Comparison of ENCODE assay signal across 9 cellular contexts in the genomic region with DNA sequence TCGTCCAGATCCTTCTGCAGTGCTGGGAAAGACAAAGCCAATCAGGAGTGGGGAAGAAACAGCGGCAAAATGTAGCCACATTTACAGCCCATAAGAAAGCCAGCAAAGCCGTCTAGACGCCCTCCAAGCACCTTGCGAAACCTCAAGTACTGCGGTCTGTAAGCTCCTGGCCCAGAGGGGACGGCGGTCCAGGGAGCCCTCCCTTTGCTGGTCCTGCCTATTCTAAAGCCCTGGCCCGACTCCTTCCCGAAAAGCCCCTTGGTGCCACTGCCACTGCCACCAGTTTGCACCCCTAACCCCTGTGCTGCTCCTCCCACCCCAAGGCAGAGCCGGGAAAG. TPM values are rescaled to one million over a fixed set of nuclear protein-coding genes. Genes with fewer than 3 reads are reported as not detected.
DNase-seq lines count a peak whose midpoint lies in the region; ATAC-seq and TF ChIP-seq lines count a peak whose summit lies in the region.
"Had no signal": no experiment of that assay in that cellular context is flagged by ENCODE, and none has a peak within 500 bp of the region (broad histone marks: within the 10 kb centered on the region; RNA-seq: fewer than 3 reads in every experiment).

No MANE protein-coding gene starts in this region.

- peaks cover 0 to 62% (median 56%) of the 10 kb centered on the region in 9 donors for H3K36me3 ChIP-seq in heart left ventricle
- peaks cover 61% of the 10 kb centered on the region for H3K36me3 ChIP-seq in lower lobe of right lung
- H3K36me3 ChIP-seq in urinary bladder (ENCODE audit: insufficient read depth) = peaks cover 2% of the 10 kb centered on the region

- no peak for ATAC-seq in heart left ventricle
- no peak for ATAC-seq in left ventricle myocardium superior
- ATAC-seq in lower lobe of right lung = peak in 1 of 2 donors; percentile 2
- no peak for ATAC-seq in HG03432 (IDR thresholded peaks at IDR 0.05; ENCODE audit: unreplicated experiment)
- ATAC-seq in HG03108 (IDR thresholded peaks at IDR 0.05; ENCODE audit: unreplicated experiment) = no peak

- TF ChIP-seq CTCF in heart left ventricle (IDR thresholded peaks at IDR 0.05) = no peak
- no peak for TF ChIP-seq CTCF in astrocyte of the cerebellum (IDR thresholded peaks at IDR 0.05; ENCODE audit: low read depth, low read length, missing control alignments)
- TF ChIP-seq CTCF in lower lobe of right lung (IDR thresholded peaks at IDR 0.05) = no peak

- intact Hi-C loops in heart left ventricle (cut with DNase I) (loop anchor here in 1 of 10 donors (2.0 kb wide), 1 partner anchor 20 kb away; the partner anchor contains the start of gene TOR1B), left ventricle myocardium superior (cut with micrococcal nuclease) (no loop called here), lower lobe of right lung (cut with DNase I) (no loop called here)

- no peak for TF ChIP-seq POLR2A in heart left ventricle (IDR thresholded peaks at IDR 0.05)

- in situ Hi-C loops in astrocyte of the cerebellum (cut with HindIII; ENCODE audit: low sequenced_read_pairs) = no loop called here

- peak overlapping the region in 4 of 12 donors; percentile 42 to 77 (median 64) for H3K27ac ChIP-seq in heart left ventricle
- peak overlapping the region; percentile 46 for H3K27ac ChIP-seq in lower lobe of right lung
- H3K27ac ChIP-seq in urinary bladder (ENCODE audit: low read depth) = no peak overlapping the region

- DNase-seq in heart left ventricle = no peak
- no peak for DNase-seq in left ventricle myocardium superior
- no peak for DNase-seq in astrocyte of the cerebellum (ENCODE audit: low read depth)
- DNase-seq in lower lobe of right lung = no peak
- no peak for DNase-seq in DMS153 treated with DMSO at 0.1 percent for 48 hours (lab: John Stamatoyannopoulos, UW; ENCODE audit: unreplicated experiment)
- DNase-seq: NCI-H526 treated with DMSO at 0.1 percent for 48 hours had no signal

- H3K4me3 ChIP-seq in heart left ventricle = peak overlapping the region; percentile 24 to 99 (median 79)
- peak overlapping the region; percentile 71 for H3K4me3 ChIP-seq in astrocyte of the cerebellum (ENCODE audit: low read depth, low read length)
- H3K4me3 ChIP-seq in lower lobe of right lung = peak overlapping the region; percentile 86
- H3K4me3 ChIP-seq in urinary bladder (ENCODE audit: low read depth, low read length) = peak overlapping the region; percentile 86

- H3K4me1 ChIP-seq in heart left ventricle (peaks cover 0 to 11% (median 7%) of the 10 kb centered on the region in 12 donors), lower lobe of right lung (peaks cover 9% of the 10 kb centered on the region), urinary bladder (ENCODE audit: insufficient read depth) (no peaks in the 10 kb centered on the region)

- WGBS in heart left ventricle, 4 donors = 56 to 66% (median 62%) methylated on average over 9 to 11 of the region's 11 CpGs
- 52% methylated on average over 11 of the region's 11 CpGs for WGBS in urinary bladder

- no peaks in the 10 kb centered on the region for H3K27me3 ChIP-seq in heart left ventricle
- H3K27me3 ChIP-seq in lower lobe of right lung (ENCODE audit: low read depth) = no peaks in the 10 kb centered on the region

- H3K9me3 ChIP-seq in heart left ventricle (no peaks in the 10 kb centered on the region), lower lobe of right lung (no peaks in the 10 kb centered on the region)

RNA-seq across cellular contexts. Expression of gene TOR1A, which starts 1.1 kb away (rescaled TPM):
- total RNA-seq in heart left ventricle = 10 to 100 TPM; 11.0 to 27.3 (median 15.7) TPM
- polyA plus RNA-seq in heart left ventricle = 10 to 100 TPM; 10.5 to 23.3 TPM
- total RNA-seq in left ventricle myocardium superior = 11.7 TPM
- total RNA-seq in lower lobe of right lung = 34.6 TPM
- total RNA-seq in urinary bladder = 20.5 TPM
- 36.7 TPM for polyA plus RNA-seq in urinary bladder

RNA-seq across cellular contexts. Expression of gene C9orf78, which starts 12.3 kb away (rescaled TPM):
- 10 to 100 TPM; 28.4 to 54.8 (median 32.5) TPM for total RNA-seq in heart left ventricle
- 10 to 100 TPM; 36.0 to 69.2 TPM for polyA plus RNA-seq in heart left ventricle
- 35.6 TPM for total RNA-seq in left ventricle myocardium superior
- 42.0 TPM for total RNA-seq in lower lobe of right lung
- total RNA-seq in urinary bladder = 27.0 TPM
- 99.8 TPM for polyA plus RNA-seq in urinary bladder

RNA-seq across cellular contexts. Expression of gene USP20, which starts 12.5 kb away (rescaled TPM):
- total RNA-seq in heart left ventricle = 10 to 100 TPM in 7 of 9 donors, 1 to 10 TPM in 2; 9.5 to 19.7 (median 13.1) TPM
- polyA plus RNA-seq in heart left ventricle = 10 to 100 TPM in 1 of 2 donors, 1 to 10 TPM in 1; 9.4 to 12.1 TPM
- 11.6 TPM for total RNA-seq in left ventricle myocardium superior
- 27.0 TPM for total RNA-seq in lower lobe of right lung
- total RNA-seq in urinary bladder = 7.7 TPM
- 38.7 TPM for polyA plus RNA-seq in urinary bladder

RNA-seq across cellular contexts. Expression of gene TOR1B, which starts 19.8 kb away (rescaled TPM):
- 10 to 100 TPM in 8 of 9 donors, 1 to 10 TPM in 1; 9.4 to 16.1 (median 13.0) TPM for total RNA-seq in heart left ventricle
- polyA plus RNA-seq in heart left ventricle = 10 to 100 TPM in 1 of 2 donors, 1 to 10 TPM in 1; 7.3 to 20.7 TPM
- total RNA-seq in left ventricle myocardium superior = 8.7 TPM
- 34.9 TPM for total RNA-seq in lower lobe of right lung
- total RNA-seq in urinary bladder = 25.3 TPM
- polyA plus RNA-seq in urinary bladder = 26.4 TPM
